Comparison of ENCODE assay signal across 8 cellular contexts in the genomic region with DNA sequence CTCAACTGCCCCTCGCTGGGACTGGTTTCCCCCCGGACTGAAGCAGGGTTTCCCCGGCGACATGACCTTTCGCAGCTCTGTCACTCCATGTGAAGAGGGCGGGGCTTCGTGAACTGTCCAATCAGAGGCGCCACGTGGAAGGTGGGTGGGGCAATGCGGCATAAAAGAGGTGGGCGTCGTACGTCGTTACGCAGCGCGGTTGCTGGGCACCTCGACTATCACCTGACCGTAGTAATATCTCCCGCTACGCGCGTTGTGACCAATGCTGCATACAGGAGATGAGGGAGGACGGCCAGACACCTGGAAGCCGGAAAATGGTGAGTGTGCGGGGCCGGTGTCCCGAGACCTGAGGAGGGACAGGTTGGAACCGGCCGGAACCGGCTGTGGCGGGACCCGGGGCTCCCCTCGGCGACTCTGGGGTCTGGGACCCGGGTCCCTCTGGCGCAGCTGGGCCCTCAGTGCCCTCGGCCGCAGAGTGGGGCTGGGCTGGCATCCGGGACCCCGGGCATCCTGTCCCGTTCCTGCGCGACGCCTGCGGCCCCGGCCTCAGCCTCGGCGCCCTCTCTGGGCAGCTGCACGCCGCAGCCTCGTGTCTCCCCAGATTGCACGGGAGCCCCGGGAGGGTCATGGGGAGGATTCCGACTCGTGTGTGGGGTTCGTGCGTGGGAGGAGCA. TPM values are rescaled to one million over a fixed set of nuclear protein-coding genes. Genes with fewer than 3 reads are reported as not detected.
DNase-seq lines count a peak whose midpoint lies in the region; ATAC-seq and TF ChIP-seq lines count a peak whose summit lies in the region.

No MANE protein-coding gene starts in this region.

- DNase-seq in C1 segment of cervical spinal cord (lab: John Stamatoyannopoulos, UW) (peak; percentile 28 to 90 (median 75)), T1000 (lab: John Stamatoyannopoulos, UW) (peak; percentile 89), astrocyte of the cerebellum (ENCODE audit: low read depth) (peak; percentile 24), iPS DF 19.7 (ENCODE audit: low read depth, low spot score) (peak; percentile 64), gastrocnemius medialis (peak; percentile 3 to 33)

- H3K27me3 ChIP-seq in gastrocnemius medialis = no peaks in the 10 kb centered on the region

- no peaks in the 10 kb centered on the region for H3K4me1 ChIP-seq in gastrocnemius medialis

- no peak for TF ChIP-seq POLR2A in gastrocnemius medialis (IDR thresholded peaks at IDR 0.05)

- intact Hi-C loops in gastrocnemius medialis (cut with DNase I; ENCODE audit: low total_unique reads) = no loop called here

- in situ Hi-C loops in astrocyte of the cerebellum (cut with HindIII; ENCODE audit: low sequenced_read_pairs) = no loop called here
- in situ Hi-C loops in gastrocnemius medialis (cut with MboI; ENCODE audit: low sequenced_read_pairs in 4 of 4) = no loop called here

- H3K36me3 ChIP-seq in gastrocnemius medialis = peaks cover 6 to 24% of the 10 kb centered on the region in 2 donors

- peaks cover 3 to 33% (median 13%) of the 10 kb centered on the region in 3 donors for H3K9me3 ChIP-seq in gastrocnemius medialis

- H3K4me3 ChIP-seq in astrocyte of the cerebellum (ENCODE audit: low read depth, low read length) = peak overlapping the region; percentile 50
- peak overlapping the region; percentile 34 to 50 (median 49) for H3K4me3 ChIP-seq in gastrocnemius medialis

- no peak for TF ChIP-seq CTCF in astrocyte of the cerebellum (IDR thresholded peaks at IDR 0.05; ENCODE audit: low read depth, low read length, missing control alignments)
- TF ChIP-seq CTCF in gastrocnemius medialis (IDR thresholded peaks at IDR 0.05 in 4 of 5, conservative IDR thresholded peaks at IDR 0.05 in 1 of 5) = no peak

- H3K27ac ChIP-seq in gastrocnemius medialis = peak overlapping the region in 2 of 4 donors; percentile 28 to 47

- peak; percentile 53 to 65 for ATAC-seq in gastrocnemius medialis
- ATAC-seq in GM18498 (IDR thresholded peaks at IDR 0.05; ENCODE audit: unreplicated experiment) = no peak
- no peak for ATAC-seq in HG03039 (IDR thresholded peaks at IDR 0.05; ENCODE audit: unreplicated experiment)
- no peak for ATAC-seq in GM21529 (IDR thresholded peaks at IDR 0.05; ENCODE audit: unreplicated experiment)

RNA-seq across cellular contexts. Expression of a gene that starts 32.1 kb away (rescaled TPM):
- 1 to 10 TPM; 1.4 to 2.2 (median 1.8) TPM for total RNA-seq in gastrocnemius medialis

RNA-seq across cellular contexts. Expression of a gene that starts 38.4 kb away (rescaled TPM):
- 1 to 10 TPM in 1 of 4 donors, under 1 TPM in 3; 0.22 to 1.4 (median 0.50) TPM for total RNA-seq in gastrocnemius medialis

RNA-seq across cellular contexts. Expression of a gene that starts 54.8 kb away (rescaled TPM):
- under 1 TPM in 3 of 4 donors, not detected in 1; 0.29 to 0.78 (median 0.41) TPM for total RNA-seq in gastrocnemius medialis

Comparison
In these comparisons a context has a peak if more than half of its experiments do, and no peak if none do; other contexts are left out.
1. DNase-seq: peak in every context shown above with its lines; median percentile 89 in T1000; 75 in C1 segment of cervical spinal cord; 64 in iPS DF 19.7; 24 in astrocyte of the cerebellum; 18 in gastrocnemius medialis.
2. ATAC-seq: peak in gastrocnemius medialis (2 of 2); none in GM18498 (single experiment), HG03039 (single experiment) and GM21529 (single experiment).